Comparison of ENCODE assay signal across 24 cellular contexts in the genomic region with DNA sequence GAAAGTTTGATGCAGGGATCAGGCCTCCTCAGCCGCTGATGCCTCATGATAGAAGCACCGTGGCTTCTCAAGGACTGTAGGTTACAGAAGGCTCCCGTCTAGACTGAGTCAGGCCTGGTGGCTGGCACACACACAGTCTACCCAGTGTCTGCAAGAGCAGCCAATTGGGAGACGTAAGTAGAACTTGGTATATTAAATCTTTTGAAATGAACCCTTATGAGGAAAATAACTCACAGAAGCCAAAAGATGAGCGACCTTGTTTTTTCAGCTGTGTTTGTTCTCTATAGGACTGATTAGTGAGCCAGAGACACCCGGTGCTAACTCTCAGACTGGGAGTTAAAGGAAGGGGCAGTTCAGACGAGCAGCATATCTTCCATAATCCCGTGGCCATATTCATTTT. TPM values are rescaled to one million over a fixed set of nuclear protein-coding genes. Genes with fewer than 3 reads are reported as not detected.
"Had no signal": no experiment of that assay in that cellular context is flagged by ENCODE, and none has a peak within 500 bp of the region (broad histone marks: within the 10 kb centered on the region; RNA-seq: fewer than 3 reads in every experiment).

No MANE protein-coding gene starts in this region.

- H3K9me3 Mint-ChIP-seq: activated CD4-positive, alpha-beta memory T cell treated with anti-CD3 and anti-CD28 coated beads for 36 hours; activated naive CD8-positive, alpha-beta T cell treated with anti-CD3 and anti-CD28 coated beads, Interleukin-2, amount 50 U/mL, for 24 hours; dendritic cell treated with granulocyte-macrophage colony-stimulating factor and Interleukin-4, amounts not matched to agents 40 ng/mL and 50 ng/mL, for 4 days; natural killer cell treated with Interleukin-12 subunit alpha and Interleukin-12 subunit beta and Interleukin-15 and Interleukin-18, amount 100 ng/mL, for 72 hours had no signal

- H3K27ac Mint-ChIP-seq: activated CD4-positive, alpha-beta memory T cell treated with anti-CD3 and anti-CD28 coated beads for 36 hours; activated naive CD8-positive, alpha-beta T cell treated with anti-CD3 and anti-CD28 coated beads, Interleukin-2, amount 50 U/mL, for 24 hours; dendritic cell treated with granulocyte-macrophage colony-stimulating factor and Interleukin-4, amounts not matched to agents 40 ng/mL and 50 ng/mL, for 4 days; natural killer cell treated with Interleukin-12 subunit alpha and Interleukin-12 subunit beta and Interleukin-15 and Interleukin-18, amount 100 ng/mL, for 72 hours had no signal

- H3K27me3 ChIP-seq: ovary, testis, vagina had no signal

- H3K36me3 Mint-ChIP-seq: activated CD4-positive, alpha-beta memory T cell treated with anti-CD3 and anti-CD28 coated beads for 36 hours had no signal

- H3K9me3 ChIP-seq: body of pancreas, left ventricle myocardium inferior, ovary, prostate gland, testis, vagina had no signal

- H3K4me1 ChIP-seq: prostate gland had no signal

- H3K36me3 ChIP-seq: left ventricle myocardium inferior, ovary, prostate gland, vagina had no signal

- DNase-seq: activated CD4-positive, alpha-beta memory T cell treated with anti-CD3 and anti-CD28 coated beads for 36 hours; activated CD4-positive, alpha-beta T cell treated with anti-CD3 and anti-CD28 coated beads for 48 hours; activated CD4-positive, CD25-positive, alpha-beta regulatory T cell; activated naive CD4-positive, alpha-beta T cell treated with anti-CD3 and anti-CD28 coated beads, Interleukin-2, amount 50 U/mL, for 16 hours; activated naive CD8-positive, alpha-beta T cell treated with anti-CD3 and anti-CD28 coated beads, Interleukin-2, amount 50 U/mL, for 24 hours; activated T-cell treated with anti-CD3 and anti-CD28 coated beads, Interleukin-2, amount 50 U/mL, for 48 hours; body of pancreas; caudate nucleus; effector CD8-positive, alpha-beta T cell; foreskin melanocyte; kidney glomerular epithelial cell; left ventricle myocardium inferior; midbrain; ovary; stimulated activated CD4-positive, alpha-beta T cell treated with anti-CD3 and anti-CD28 coated beads, Interleukin-2, amount 100 ng/mL, for 48 hours; stimulated activated CD8-positive, alpha-beta memory T cell treated with anti-CD3 and anti-CD28 coated beads, Interleukin-4, amount 100 ng/mL, for 48 hours; stimulated activated naive CD4-positive, alpha-beta T cell; testis; trophoblast cell had no signal

- H3K4me3 Mint-ChIP-seq: activated CD4-positive, alpha-beta memory T cell treated with anti-CD3 and anti-CD28 coated beads for 36 hours; activated naive CD8-positive, alpha-beta T cell treated with anti-CD3 and anti-CD28 coated beads, Interleukin-2, amount 50 U/mL, for 24 hours; dendritic cell treated with granulocyte-macrophage colony-stimulating factor and Interleukin-4, amounts not matched to agents 40 ng/mL and 50 ng/mL, for 4 days; natural killer cell treated with Interleukin-12 subunit alpha and Interleukin-12 subunit beta and Interleukin-15 and Interleukin-18, amount 100 ng/mL, for 72 hours had no signal

- H3K4me3 ChIP-seq: body of pancreas, hepatocyte, left ventricle myocardium inferior, ovary, prostate gland, testis, vagina had no signal

- H3K27ac ChIP-seq: body of pancreas, hepatocyte, left ventricle myocardium inferior, ovary, prostate gland, testis, vagina had no signal

RNA-seq across cellular contexts. Expression of gene PDE10A, which starts 5.9 kb away (rescaled TPM):
- total RNA-seq: activated CD4-positive, alpha-beta memory T cell treated with anti-CD3 and anti-CD28 coated beads for 36 hours; natural killer cell treated with Interleukin-12 subunit alpha and Interleukin-12 subunit beta and Interleukin-15 and Interleukin-18, amount 100 ng/mL, for 72 hours had no signal
